In genomic region chr1:177132141-177132540, GRCh38 we compare ENCODE assay signal across 34 cellular contexts.
"Had no signal": no experiment of that assay in that cellular context is flagged by ENCODE, and none has a peak within 500 bp of the region (broad histone marks: within the 10 kb centered on the region; RNA-seq: fewer than 3 reads in every experiment).

No MANE protein-coding gene starts in this region.

- H3K9ac ChIP-seq: KMS-11 had no signal

- DNase-seq: Karpas-422, Kasumi-1, MG63, MM.1S, MV-4-11, NCI-H1048, NCI-H1092, NCI-H1092 treated with DMSO at 0.1 percent for 48 hours, NCI-H1105, NCI-H1105 treated with DMSO at 0.1 percent for 48 hours, NCI-H1417, NCI-H1417 treated with DMSO at 0.1 percent for 48 hours, NCI-H1436, NCI-H1436 treated with DMSO at 0.1 percent for 48 hours, NCI-H146, NCI-H1694, NCI-H1694 treated with DMSO at 0.1 percent for 48 hours, NCI-H187, NCI-H187 treated with DMSO at 0.1 percent for 48 hours, NCI-H1930, NCI-H2029, NCI-H2029 treated with DMSO at 0.1 percent for 48 hours, NCI-H2081, NCI-H2081 treated with DMSO at 0.1 percent for 48 hours, NCI-H2107, NCI-H2171, NCI-H2171 treated with DMSO at 0.1 percent for 48 hours, NCI-H2227 treated with DMSO at 0.1 percent for 48 hours, NCI-H226, NCI-H345, NCI-H446, NCI-H446 treated with DMSO at 0.1 percent for 48 hours, NCI-H510A had no signal

- H3K36me3 ChIP-seq: MG63 had no signal

- H3K9me3 ChIP-seq: MG63 had no signal

- H3K27ac ChIP-seq: KMS-11 had no signal

- H3K4me3 ChIP-seq: MG63 had no signal

- H3K4me2 ChIP-seq: KMS-11 had no signal

- H3K27me3 ChIP-seq: MG63 had no signal
